ENCODE assay signal across 8 cellular contexts in the genomic region with DNA sequence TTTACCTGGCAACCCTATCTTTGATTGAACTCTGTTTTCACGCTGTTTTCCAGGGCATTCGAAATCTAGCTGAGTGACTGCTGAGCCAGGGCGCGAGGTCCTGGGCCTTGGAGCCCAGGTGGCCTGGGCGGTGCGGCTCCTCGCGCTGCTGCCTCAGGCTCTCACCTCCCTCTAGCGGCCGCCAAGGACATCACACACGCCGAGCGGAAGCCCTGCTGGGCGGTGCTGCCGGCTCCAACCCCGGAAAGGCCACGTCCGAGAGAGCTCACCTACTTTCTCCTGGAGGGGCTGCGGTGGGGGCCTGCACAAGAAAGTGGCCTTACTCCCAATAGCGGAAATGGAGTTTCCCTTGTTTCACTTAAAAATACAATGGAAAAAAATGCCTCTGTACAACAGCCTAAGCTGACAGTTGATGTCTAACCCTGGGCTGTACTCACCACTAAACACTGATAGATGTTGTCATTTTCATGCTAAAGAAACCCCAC.
DNase-seq lines count a peak whose midpoint lies in the region; ATAC-seq and TF ChIP-seq lines count a peak whose summit lies in the region.

No MANE protein-coding gene starts in this region.

- no peak overlapping the region for H3K4me3 ChIP-seq in endodermal cell (ENCODE audit: low read length)

- DNase-seq in D341Med (ENCODE audit: low spot score) = peak; percentile 94
- DNase-seq in HS-5 (ENCODE audit: low read depth) = peak; percentile 24
- peak; percentile 82 for DNase-seq in NOMO-1 treated with dmso at 0.1 percent for 144 hours (lab: John Stamatoyannopoulos, UW; ENCODE audit: unreplicated experiment)
- DNase-seq in activated CD8-positive, alpha-beta memory T cell treated with anti-CD3 and anti-CD28 coated beads, Interleukin-2, amount 50 U/mL, for 1 hour (ENCODE audit: extremely low read depth) = peak; percentile 30
- peak; percentile 94 for DNase-seq in endodermal cell
- DNase-seq in mucosa of gallbladder (ENCODE audit: low spot score) = peak; percentile 77
- DNase-seq in stimulated activated CD8-positive, alpha-beta memory T cell treated with anti-CD3 and anti-CD28 coated beads, Interleukin-4, amount 100 ng/mL, for 24 hours (ENCODE audit: low read depth) = peak; percentile 73

- no peaks in the 10 kb centered on the region for H3K27me3 Mint-ChIP-seq in endodermal cell (ENCODE audit: insufficient read depth)

- H3K4me3 Mint-ChIP-seq in endodermal cell = peak overlapping the region; percentile 29

- peaks cover 5% of the 10 kb centered on the region for H3K4me1 ChIP-seq in endodermal cell (ENCODE audit: control insufficient read depth, insufficient read depth, low read length)

- no peaks in the 10 kb centered on the region for H3K36me3 Mint-ChIP-seq in endodermal cell (ENCODE audit: low read depth)

- H3K27ac Mint-ChIP-seq in endodermal cell = no peak overlapping the region

- TF ChIP-seq CTCF in endodermal cell (conservative IDR thresholded peaks at IDR 0.05) = peak; percentile 95

- peaks cover 29% of the 10 kb centered on the region for H3K4me1 Mint-ChIP-seq in endodermal cell

- H3K9me3 Mint-ChIP-seq in endodermal cell = no peaks in the 10 kb centered on the region

- no peak overlapping the region for H3K9ac ChIP-seq in endodermal cell (ENCODE audit: extremely low read depth, low read length, poor library complexity, severe bottlenecking)

- no peaks in the 10 kb centered on the region for H3K27me3 ChIP-seq in endodermal cell (ENCODE audit: control insufficient read depth, insufficient read depth, low read length, poor library complexity, severe bottlenecking)

- peak; percentile 100 for ATAC-seq in GM21381 (IDR thresholded peaks at IDR 0.05; ENCODE audit: unreplicated experiment)

- H3K36me3 ChIP-seq in endodermal cell (ENCODE audit: control insufficient read depth, insufficient read depth, low read length) = no peaks in the 10 kb centered on the region

- H3K27ac ChIP-seq in endodermal cell (ENCODE audit: low read depth, low read length) = no peak overlapping the region

- no peaks in the 10 kb centered on the region for H3K9me3 ChIP-seq in endodermal cell (ENCODE audit: control insufficient read depth, low read length)

- 6 to 20% methylated on average over 1 to 20 of the region's 20 CpGs for WGBS in endodermal cell (ENCODE audit: insufficient coverage in 1 of 2, insufficient read length in 1 of 2), 2 experiments

Comparison
In these comparisons a context has a peak if more than half of its experiments do, and no peak if none do; other contexts are left out.
1. DNase-seq: peak in every context shown above with its lines; median percentile 94 in D341Med; 94 in endodermal cell; 82 in NOMO-1 treated with dmso at 0.1 percent for 144 hours; 77 in mucosa of gallbladder; 73 in stimulated activated CD8-positive, alpha-beta memory T cell treated with anti-CD3 and anti-CD28 coated beads, Interleukin-4, amount 100 ng/mL, for 24 hours; 30 in activated CD8-positive, alpha-beta memory T cell treated with anti-CD3 and anti-CD28 coated beads, Interleukin-2, amount 50 U/mL, for 1 hour; 24 in HS-5.